In genomic region chr14:64636208-64636979, GRCh38 we compare ENCODE assay signal across 9 cellular contexts.
DNase-seq lines count a peak whose midpoint lies in the region; ATAC-seq, FAIRE-seq and TF ChIP-seq lines count a peak whose summit lies in the region.
"Had no signal": no experiment of that assay in that cellular context is flagged by ENCODE, and none has a peak within 500 bp of the region (broad histone marks: within the 10 kb centered on the region; RNA-seq: fewer than 3 reads in every experiment).

No MANE protein-coding gene starts in this region.

- H3K9me3 Mint-ChIP-seq in HFFc6, result no peaks in the 10 kb centered on the region
- H3K9me3 Mint-ChIP-seq: activated naive CD4-positive, alpha-beta T cell treated with anti-CD3 and anti-CD28 coated beads, Interleukin-2, amount 50 U/mL, for 24 hours had no signal

- no peaks in the 10 kb centered on the region for H3K9me3 ChIP-seq in kidney (ENCODE audit: control insufficient read depth in 1 of 2, low read length in 2 of 2)

- intact Hi-C loops in kidney (cut with DNase I), result no loop called here

- H3K4me1 Mint-ChIP-seq in HFFc6 (ENCODE audit: low read depth), result peaks cover 42% of the 10 kb centered on the region
- H3K4me1 Mint-ChIP-seq: activated naive CD4-positive, alpha-beta T cell treated with anti-CD3 and anti-CD28 coated beads, Interleukin-2, amount 50 U/mL, for 24 hours had no signal

- no peaks in the 10 kb centered on the region for H3K4me1 ChIP-seq in kidney (ENCODE audit: control insufficient read depth in 1 of 2, insufficient read depth in 1 of 2, low read depth in 1 of 2, low read length in 2 of 2)

- peak; percentile 96 for TF ChIP-seq CTCF in HFFc6 (IDR thresholded peaks at IDR 0.05)
- TF ChIP-seq CTCF in cardiac fibroblast (IDR thresholded peaks at IDR 0.05; ENCODE audit: low read depth, low read length), result peak; percentile 78
- peak; percentile 82 for TF ChIP-seq CTCF in kidney (IDR thresholded peaks at IDR 0.05; ENCODE audit: borderline replicate concordance, extremely low read depth, insufficient read depth)

- H3K4me3 ChIP-seq in cardiac fibroblast (replicated peaks in 1 of 2; ENCODE audit: low read depth in 2 of 2, low read length in 2 of 2) (no peak overlapping the region), kidney (ENCODE audit: low read length in 2 of 2) (no peak overlapping the region)

- ATAC-seq in HG02884 (IDR thresholded peaks at IDR 0.05; ENCODE audit: unreplicated experiment), result no peak

- DNase-seq in DMS153 treated with DMSO at 0.1 percent for 48 hours (lab: John Stamatoyannopoulos, UW; ENCODE audit: unreplicated experiment), result peak; percentile 53
- peak; percentile 36 for DNase-seq in HFFc6
- DNase-seq in NCI-H2196 treated with DMSO at 0.1 percent for 48 hours (lab: John Stamatoyannopoulos, UW; ENCODE audit: unreplicated experiment), result peak; percentile 34
- DNase-seq in activated CD4-positive, CD25-positive, alpha-beta regulatory T cell (lab: John Stamatoyannopoulos, UW), result peak; percentile 39 to 55 (median 46)
- peak; percentile 60 to 79 for DNase-seq in cardiac fibroblast (ENCODE audit: low read depth in 2 of 2)
- DNase-seq in kidney, result peak; percentile 77
- peak; percentile 56 to 63 for DNase-seq in stimulated activated CD4-positive, alpha-beta T cell treated with anti-CD3 and anti-CD28 coated beads, Interleukin-1b, Interleukin-23, amount 100 ng/mL, for 4 hours (ENCODE audit: low read depth in 2 of 2)

- H3K9ac ChIP-seq in kidney (ENCODE audit: low read length in 2 of 2), result no peak overlapping the region

- H3K27ac Mint-ChIP-seq in HFFc6, result peak overlapping the region; percentile 52
- H3K27ac Mint-ChIP-seq: activated naive CD4-positive, alpha-beta T cell treated with anti-CD3 and anti-CD28 coated beads, Interleukin-2, amount 50 U/mL, for 24 hours had no signal

- H3K36me3 ChIP-seq in kidney (ENCODE audit: control insufficient read depth in 1 of 2, insufficient read depth in 2 of 2, low read length in 2 of 2), result no peaks in the 10 kb centered on the region

- no peaks in the 10 kb centered on the region; the same call in 1 of the 2 replicates for H3K36me3 Mint-ChIP-seq in HFFc6 (ENCODE audit: low read depth)
- H3K36me3 Mint-ChIP-seq: activated naive CD4-positive, alpha-beta T cell treated with anti-CD3 and anti-CD28 coated beads, Interleukin-2, amount 50 U/mL, for 24 hours had no signal

- H3K4me3 Mint-ChIP-seq in HFFc6, result no peak overlapping the region
- H3K4me3 Mint-ChIP-seq: activated naive CD4-positive, alpha-beta T cell treated with anti-CD3 and anti-CD28 coated beads, Interleukin-2, amount 50 U/mL, for 24 hours had no signal

- FAIRE-seq in kidney (lab: Jason Lieb, UNC), result no peak

- H3K27ac ChIP-seq in kidney (ENCODE audit: low read depth in 2 of 2, low read length in 2 of 2), result no peak overlapping the region

- peaks cover 3% of the 10 kb centered on the region; the same call in 1 of the 2 replicates for H3K27me3 Mint-ChIP-seq in HFFc6 (ENCODE audit: insufficient read depth)
